In genomic region chrY:14301552-14301951, GRCh38 we compare ENCODE assay signal across 14 cellular contexts.
"Had no signal": no experiment of that assay in that cellular context is flagged by ENCODE, and none has a peak within 500 bp of the region (broad histone marks: within the 10 kb centered on the region; RNA-seq: fewer than 3 reads in every experiment).

No MANE protein-coding gene starts in this region.

- FAIRE-seq: keratinocyte had no signal

- H3K27me3 ChIP-seq: colonic mucosa, esophagus squamous epithelium, neutrophil had no signal

- H3K27ac Mint-ChIP-seq: activated T-cell treated with anti-CD3 and anti-CD28 coated beads, Interleukin-2, amount 50 U/mL, for 24 hours had no signal

- H3K9me3 Mint-ChIP-seq: activated T-cell treated with anti-CD3 and anti-CD28 coated beads, Interleukin-2, amount 50 U/mL, for 24 hours had no signal

- H3K4me1 ChIP-seq: colonic mucosa, esophagus squamous epithelium had no signal

- H3K9me3 ChIP-seq: colonic mucosa, esophagus squamous epithelium, neutrophil, thoracic aorta had no signal

- H3K36me3 ChIP-seq: colonic mucosa, esophagus squamous epithelium, neutrophil, thoracic aorta had no signal

- H3K27me3 Mint-ChIP-seq: activated T-cell treated with anti-CD3 and anti-CD28 coated beads, Interleukin-2, amount 50 U/mL, for 24 hours had no signal

- H3K27ac ChIP-seq: colonic mucosa, esophagus squamous epithelium, neutrophil, SK-N-MC, thoracic aorta had no signal

- ATAC-seq: left lobe of liver had no signal

- H3K4me3 Mint-ChIP-seq: activated T-cell treated with anti-CD3 and anti-CD28 coated beads, Interleukin-2, amount 50 U/mL, for 24 hours had no signal

- H3K4me3 ChIP-seq: colonic mucosa, esophagus squamous epithelium, SK-N-MC, thoracic aorta had no signal

- DNase-seq: activated gamma-delta T cell; activated T-cell treated with anti-CD3 and anti-CD28 coated beads, Interleukin-2, amount 50 U/mL, for 24 hours; amniotic stem cell; colonic mucosa; esophagus squamous epithelium; hippocampal formation; Right ventricle myocardium superior; T-helper 1 cell; T1000 had no signal
